In the genomic region with DNA sequence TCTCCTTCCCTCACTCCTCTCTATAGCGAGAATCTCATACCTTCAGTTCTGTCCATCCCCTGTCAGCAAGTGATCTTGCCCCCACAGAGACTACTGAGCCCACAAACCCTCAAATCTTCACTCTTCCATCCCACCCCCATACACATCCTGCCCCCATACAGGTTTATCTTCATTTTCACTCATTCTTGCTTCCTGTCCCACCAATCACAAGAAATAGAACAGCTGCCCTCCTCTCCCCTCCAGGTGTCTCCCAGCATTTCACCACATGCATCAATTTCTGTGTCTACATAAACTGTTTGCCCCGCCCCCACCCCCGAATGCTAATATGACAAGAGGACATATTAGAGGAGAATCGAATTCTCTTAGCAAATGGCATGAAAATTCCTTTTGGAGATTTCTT, we compare ENCODE assay signal across 11 cellular contexts. TPM values are rescaled to one million over a fixed set of nuclear protein-coding genes. Genes with fewer than 3 reads are reported as not detected.
DNase-seq lines count a peak whose midpoint lies in the region; ATAC-seq lines count a peak whose summit lies in the region.
"Had no signal": no experiment of that assay in that cellular context is flagged by ENCODE, and none has a peak within 500 bp of the region (broad histone marks: within the 10 kb centered on the region; RNA-seq: fewer than 3 reads in every experiment).

No MANE protein-coding gene starts in this region.

- DNase-seq in activated T-cell treated with anti-CD3 and anti-CD28 coated beads, Interleukin-2, amount 50 U/mL, for 72 hours, result no peak
- DNase-seq in activated T-cell treated with anti-CD3 and anti-CD28 coated beads for 4 hours (no peak), cortex of kidney (lab: John Stamatoyannopoulos, UW) (no peak), NCI-H187 treated with DMSO at 0.1 percent for 48 hours (lab: John Stamatoyannopoulos, UW) (no peak)
- peak; percentile 59 for DNase-seq in Jurkat, Clone E6-1 (ENCODE audit: low read depth, low spot score)
- no peak for DNase-seq in natural killer cell treated with Interleukin-12 subunit alpha and Interleukin-12 subunit beta and Interleukin-15 and Interleukin-18, amount 100 ng/mL, for 72 hours (ENCODE audit: low spot score)
- DNase-seq: Right ventricle myocardium superior had no signal

- H3K4me1 Mint-ChIP-seq in activated T-cell treated with anti-CD3 and anti-CD28 coated beads, Interleukin-2, amount 50 U/mL, for 72 hours (ENCODE audit: low read depth), result peaks cover 13% of the 10 kb centered on the region
- peaks cover 10% of the 10 kb centered on the region for H3K4me1 Mint-ChIP-seq in activated naive CD8-positive, alpha-beta T cell (ENCODE audit: low read depth)
- H3K4me1 Mint-ChIP-seq in natural killer cell treated with Interleukin-12 subunit alpha and Interleukin-12 subunit beta and Interleukin-15 and Interleukin-18, amount 100 ng/mL, for 72 hours (ENCODE audit: low read depth in 2 of 2), result peaks cover 23 to 25% of the 10 kb centered on the region in 2 donors
- H3K4me1 Mint-ChIP-seq in stimulated activated memory B cell treated with anti-CD40 and anti-IgM and Interleukin-4, amounts not matched to agents 10 μg/mL and 1 μg/mL and 100 μg/mL, for 72 hours, result peaks cover 13% of the 10 kb centered on the region

- no peak overlapping the region for H3K27ac Mint-ChIP-seq in activated T-cell treated with anti-CD3 and anti-CD28 coated beads, Interleukin-2, amount 50 U/mL, for 72 hours
- H3K27ac Mint-ChIP-seq in activated naive CD8-positive, alpha-beta T cell, result no peak overlapping the region
- peak overlapping the region in 1 of 2 donors; percentile 26 for H3K27ac Mint-ChIP-seq in natural killer cell treated with Interleukin-12 subunit alpha and Interleukin-12 subunit beta and Interleukin-15 and Interleukin-18, amount 100 ng/mL, for 72 hours
- no peak overlapping the region for H3K27ac Mint-ChIP-seq in stimulated activated memory B cell treated with anti-CD40 and anti-IgM and Interleukin-4, amounts not matched to agents 10 μg/mL and 1 μg/mL and 100 μg/mL, for 72 hours
- H3K27ac Mint-ChIP-seq: WTC11 had no signal

- no peaks in the 10 kb centered on the region for H3K9me3 Mint-ChIP-seq in activated T-cell treated with anti-CD3 and anti-CD28 coated beads, Interleukin-2, amount 50 U/mL, for 72 hours
- no peaks in the 10 kb centered on the region for H3K9me3 Mint-ChIP-seq in activated naive CD8-positive, alpha-beta T cell (ENCODE audit: low read depth)
- no peaks in the 10 kb centered on the region for H3K9me3 Mint-ChIP-seq in natural killer cell treated with Interleukin-12 subunit alpha and Interleukin-12 subunit beta and Interleukin-15 and Interleukin-18, amount 100 ng/mL, for 72 hours
- H3K9me3 Mint-ChIP-seq in stimulated activated memory B cell treated with anti-CD40 and anti-IgM and Interleukin-4, amounts not matched to agents 10 μg/mL and 1 μg/mL and 100 μg/mL, for 72 hours, result no peaks in the 10 kb centered on the region
- H3K9me3 Mint-ChIP-seq: WTC11 had no signal

- peak overlapping the region; percentile 68 to 85 for H3K4me3 Mint-ChIP-seq in activated T-cell treated with anti-CD3 and anti-CD28 coated beads, Interleukin-2, amount 50 U/mL, for 72 hours
- peak overlapping the region; percentile 83 for H3K4me3 Mint-ChIP-seq in activated naive CD8-positive, alpha-beta T cell
- H3K4me3 Mint-ChIP-seq in natural killer cell treated with Interleukin-12 subunit alpha and Interleukin-12 subunit beta and Interleukin-15 and Interleukin-18, amount 100 ng/mL, for 72 hours, result peak overlapping the region; percentile 72
- no peak overlapping the region for H3K4me3 Mint-ChIP-seq in stimulated activated memory B cell treated with anti-CD40 and anti-IgM and Interleukin-4, amounts not matched to agents 10 μg/mL and 1 μg/mL and 100 μg/mL, for 72 hours
- H3K4me3 Mint-ChIP-seq: WTC11 had no signal

- peaks cover 10% of the 10 kb centered on the region for H3K27me3 Mint-ChIP-seq in activated T-cell treated with anti-CD3 and anti-CD28 coated beads, Interleukin-2, amount 50 U/mL, for 72 hours (ENCODE audit: low read depth)
- peaks cover 3% of the 10 kb centered on the region for H3K27me3 Mint-ChIP-seq in activated naive CD8-positive, alpha-beta T cell
- peaks cover 0 to 7% of the 10 kb centered on the region in 2 donors for H3K27me3 Mint-ChIP-seq in natural killer cell treated with Interleukin-12 subunit alpha and Interleukin-12 subunit beta and Interleukin-15 and Interleukin-18, amount 100 ng/mL, for 72 hours
- H3K27me3 Mint-ChIP-seq in stimulated activated memory B cell treated with anti-CD40 and anti-IgM and Interleukin-4, amounts not matched to agents 10 μg/mL and 1 μg/mL and 100 μg/mL, for 72 hours, result peaks cover 13% of the 10 kb centered on the region

- H3K4me3 ChIP-seq in Jurkat, Clone E6-1 (ENCODE audit: low read length), result no peak overlapping the region
- H3K4me3 ChIP-seq: hepatocyte had no signal

- no peaks in the 10 kb centered on the region for H3K36me3 Mint-ChIP-seq in activated T-cell treated with anti-CD3 and anti-CD28 coated beads, Interleukin-2, amount 50 U/mL, for 72 hours (ENCODE audit: insufficient read depth in 2 of 2)
- H3K36me3 Mint-ChIP-seq in activated naive CD8-positive, alpha-beta T cell, result no peaks in the 10 kb centered on the region
- H3K36me3 Mint-ChIP-seq in natural killer cell treated with Interleukin-12 subunit alpha and Interleukin-12 subunit beta and Interleukin-15 and Interleukin-18, amount 100 ng/mL, for 72 hours, result no peaks in the 10 kb centered on the region
- no peaks in the 10 kb centered on the region for H3K36me3 Mint-ChIP-seq in stimulated activated memory B cell treated with anti-CD40 and anti-IgM and Interleukin-4, amounts not matched to agents 10 μg/mL and 1 μg/mL and 100 μg/mL, for 72 hours
- H3K36me3 Mint-ChIP-seq: WTC11 had no signal

- no peak for ATAC-seq in activated T-cell treated with anti-CD3 and anti-CD28 coated beads, Interleukin-2, amount 50 U/mL, for 72 hours (replicated peaks in 1 of 2)
- peak in 1 of 2 donors; percentile 44 for ATAC-seq in natural killer cell treated with Interleukin-12 subunit alpha and Interleukin-12 subunit beta and Interleukin-15 and Interleukin-18, amount 100 ng/mL, for 72 hours
- no peak for ATAC-seq in stimulated activated memory B cell treated with anti-CD40 and anti-IgM and Interleukin-4, amounts not matched to agents 10 μg/mL and 1 μg/mL and 100 μg/mL, for 72 hours

RNA-seq across cellular contexts. Expression of gene CARMIL1, which starts 54.9 kb away (rescaled TPM):
- total RNA-seq in activated T-cell treated with anti-CD3 and anti-CD28 coated beads, Interleukin-2, amount 50 U/mL, for 72 hours, result 1 to 10 TPM; 5.0 to 5.6 TPM
- 0.77 TPM for polyA plus RNA-seq in Jurkat, Clone E6-1 (2012; ENCODE audit: insufficient read depth, insufficient read length)
- total RNA-seq in natural killer cell treated with Interleukin-12 subunit alpha and Interleukin-12 subunit beta and Interleukin-15 and Interleukin-18, amount 100 ng/mL, for 72 hours, result under 1 TPM; 0.56 to 0.76 TPM
